ENCODE assay signal across 8 cellular contexts in genomic region chr3:108662141-108662738, GRCh38.
DNase-seq lines count a peak whose midpoint lies in the region; ATAC-seq and TF ChIP-seq lines count a peak whose summit lies in the region.

No MANE protein-coding gene starts in this region.

- no peaks in the 10 kb centered on the region for H3K9me3 Mint-ChIP-seq in glutamatergic neuron (ENCODE audit: unreplicated experiment)

- no peak overlapping the region for H3K27ac Mint-ChIP-seq in glutamatergic neuron (ENCODE audit: unreplicated experiment)

- H3K4me3 ChIP-seq in retinal pigment epithelial cell (ENCODE audit: low read length), result no peak overlapping the region

- no peaks in the 10 kb centered on the region for H3K27me3 Mint-ChIP-seq in glutamatergic neuron (ENCODE audit: unreplicated experiment)

- ATAC-seq in GM21447 (IDR thresholded peaks at IDR 0.05; ENCODE audit: unreplicated experiment), result peak; percentile 79
- ATAC-seq in GM18873 (IDR thresholded peaks at IDR 0.05; ENCODE audit: low FRiP score, unreplicated experiment), result no peak

- no peaks in the 10 kb centered on the region for H3K36me3 Mint-ChIP-seq in glutamatergic neuron (ENCODE audit: unreplicated experiment)

- H3K4me3 Mint-ChIP-seq in glutamatergic neuron (ENCODE audit: unreplicated experiment), result no peak overlapping the region

- peak; percentile 73 for DNase-seq in DMS79 treated with DMSO at 0.1 percent for 48 hours (lab: John Stamatoyannopoulos, UW)
- DNase-seq in LHCN-M2 (ENCODE audit: low read depth), result peak; percentile 76
- peak; percentile 11 for DNase-seq in OCI-M2 (lab: John Stamatoyannopoulos, UW; ENCODE audit: unreplicated experiment)
- peak; percentile 22 for DNase-seq in activated naive CD4-positive, alpha-beta T cell treated with anti-CD3 and anti-CD28 coated beads, Interleukin-2, amount 50 U/mL, for 16 hours
- no peak for DNase-seq in glutamatergic neuron
- peak; percentile 33 for DNase-seq in retinal pigment epithelial cell (ENCODE audit: low read depth)

- no peaks in the 10 kb centered on the region for H3K4me1 Mint-ChIP-seq in glutamatergic neuron (ENCODE audit: low read depth, unreplicated experiment)

- TF ChIP-seq CTCF in glutamatergic neuron (IDR thresholded peaks at IDR 0.05; ENCODE audit: partially characterized antibody, unreplicated experiment) (peak; percentile 93), retinal pigment epithelial cell (conservative IDR thresholded peaks at IDR 0.05; ENCODE audit: low read depth, low read length) (peak; percentile 59)
